In the genomic region with DNA sequence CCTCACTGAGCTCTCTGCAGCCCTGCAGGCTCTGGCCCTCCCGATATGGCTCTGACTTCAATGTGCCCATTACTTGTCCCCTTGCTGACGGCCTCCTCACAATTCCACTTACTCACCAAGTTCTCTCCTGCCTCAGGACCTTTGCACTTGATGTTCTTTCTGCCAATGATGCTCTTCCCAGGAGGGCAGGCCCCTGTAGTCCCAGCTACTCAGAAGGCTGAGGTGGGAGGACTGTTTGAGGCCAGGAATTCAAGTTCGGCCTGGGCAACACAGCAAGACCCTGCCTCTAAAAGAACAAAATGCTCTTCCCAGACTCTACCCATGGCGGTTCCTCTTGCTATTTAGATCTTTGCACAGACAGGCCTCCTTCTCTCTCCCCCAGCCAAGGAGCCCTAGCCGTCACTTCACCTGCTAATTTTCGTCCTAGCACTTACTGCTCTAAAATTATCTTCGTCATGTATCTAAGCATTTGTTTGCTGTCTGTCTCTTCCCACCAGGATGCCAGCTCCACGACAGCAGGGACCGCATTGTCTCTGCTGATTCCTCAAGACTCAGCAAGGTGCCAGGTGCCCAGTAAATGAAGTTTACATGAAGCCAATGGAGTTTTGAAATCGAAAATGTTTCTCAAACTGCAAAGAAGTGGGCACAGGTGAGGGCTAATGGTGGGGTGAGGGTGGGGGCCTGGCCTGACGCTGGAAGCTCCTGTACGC, we compare ENCODE assay signal across 8 cellular contexts. TPM values are rescaled to one million over a fixed set of nuclear protein-coding genes. Genes with fewer than 3 reads are reported as not detected.
A peak's percentile ranks its signal among the peaks of the same experiment; 100 is the strongest.
DNase-seq lines count a peak whose midpoint lies in the region; ATAC-seq and TF ChIP-seq lines count a peak whose summit lies in the region.

No MANE protein-coding gene starts in this region.

- no peak overlapping the region for H3K27ac ChIP-seq in PC-3 (ENCODE audit: low read length)
- no peak overlapping the region for H3K27ac ChIP-seq in endodermal cell (ENCODE audit: low read depth, low read length)
- H3K27ac ChIP-seq in trophoblast cell (ENCODE audit: low read depth, low read length), result no peak overlapping the region

- intact Hi-C loops in PC-3 (cut with micrococcal nuclease), result loop anchor here (1.0 to 5.0 kb wide), 2 partner anchors 94 to 182 kb away; no protein-coding TSS in a partner anchor

- H3K27me3 Mint-ChIP-seq in endodermal cell (ENCODE audit: insufficient read depth), result peaks cover 64% of the 10 kb centered on the region

- H3K4me1 Mint-ChIP-seq in endodermal cell, result peaks cover 26% of the 10 kb centered on the region

- DNase-seq in G401 (ENCODE audit: low spot score), result peak; percentile 39
- DNase-seq in PC-3, result no peak
- no peak for DNase-seq in endodermal cell
- no peak for DNase-seq in trophoblast cell
- DNase-seq in GF-D8 (lab: John Stamatoyannopoulos, UW), result no peak
- no peak for DNase-seq in C1 segment of cervical spinal cord (lab: John Stamatoyannopoulos, UW)
- no peak for DNase-seq in LoVo (ENCODE audit: low spot score)

- H3K9me3 Mint-ChIP-seq in endodermal cell, result no peaks in the 10 kb centered on the region

- H3K4me1 ChIP-seq in PC-3 (ENCODE audit: insufficient read depth, low read length) (peaks cover 41% of the 10 kb centered on the region), endodermal cell (ENCODE audit: control insufficient read depth, insufficient read depth, low read length) (peaks cover 15% of the 10 kb centered on the region), trophoblast cell (ENCODE audit: control insufficient read depth in 1 of 2, insufficient read depth in 2 of 2, low read length in 2 of 2) (peaks cover 15 to 24% of the 10 kb centered on the region in 2 experiments)

- no peak for TF ChIP-seq CTCF in PC-3 (conservative IDR thresholded peaks at IDR 0.05; ENCODE audit: low read depth, low read length)
- TF ChIP-seq CTCF in endodermal cell (conservative IDR thresholded peaks at IDR 0.05), result no peak

- no peaks in the 10 kb centered on the region for H3K36me3 ChIP-seq in PC-3 (ENCODE audit: low read depth, low read length)
- H3K36me3 ChIP-seq in endodermal cell (ENCODE audit: control insufficient read depth, insufficient read depth, low read length), result peaks cover 9% of the 10 kb centered on the region
- H3K36me3 ChIP-seq in trophoblast cell (ENCODE audit: control insufficient read depth in 1 of 2, insufficient read depth in 2 of 2, low read length in 2 of 2), result no peaks in the 10 kb centered on the region

- H2AFZ ChIP-seq in PC-3 (ENCODE audit: low read length) (peak overlapping the region; percentile 84), trophoblast cell (ENCODE audit: insufficient read depth, low read length, poor library complexity) (no peak overlapping the region)

- no TSS peak for BruUV-seq in PC-3 (replicated peaks; lab: Mats Ljungman, UMichigan)

- no peak overlapping the region for H2BK12ac ChIP-seq in trophoblast cell (ENCODE audit: low read length)

- H3K4me2 ChIP-seq in PC-3 (ENCODE audit: low read length), result peak overlapping the region; percentile 85
- peak overlapping the region; percentile 33 for H3K4me2 ChIP-seq in trophoblast cell (ENCODE audit: low read length)

- no peak overlapping the region for H3K23ac ChIP-seq in trophoblast cell (ENCODE audit: low read length)

- ATAC-seq in PC-3, result no peak
- ATAC-seq in HG03442 (IDR thresholded peaks at IDR 0.05; ENCODE audit: unreplicated experiment), result no peak

- no peak overlapping the region for H2BK5ac ChIP-seq in trophoblast cell (ENCODE audit: low read depth, low read length, poor library complexity)

- no peak overlapping the region for H2AK5ac ChIP-seq in trophoblast cell (ENCODE audit: low read length)

- H3K4me3 ChIP-seq in PC-3 (ENCODE audit: low read length), result peak overlapping the region; percentile 90
- peak overlapping the region; percentile 64 for H3K4me3 ChIP-seq in endodermal cell (ENCODE audit: low read length)
- H3K4me3 ChIP-seq in trophoblast cell (ENCODE audit: low read depth, low read length), result no peak overlapping the region

- H3K9me3 ChIP-seq in PC-3 (ENCODE audit: low read length) (no peaks in the 10 kb centered on the region), endodermal cell (ENCODE audit: control insufficient read depth, low read length) (no peaks in the 10 kb centered on the region), trophoblast cell (ENCODE audit: insufficient read depth, low read depth, low read length) (no peaks in the 10 kb centered on the region)

- CTCF ChIA-PET in PC-3 (lab: Charles Lee), result interaction anchor here (1.3 kb wide), 1 partner anchor 94 kb away, joined by 5 read pairs; no protein-coding TSS in a partner anchor

- no peaks in the 10 kb centered on the region for H4K20me1 ChIP-seq in PC-3 (ENCODE audit: low read length)

- H4K8ac ChIP-seq in trophoblast cell (ENCODE audit: low read depth, low read length), result no peak overlapping the region

- peaks cover 3% of the 10 kb centered on the region for H3K36me3 Mint-ChIP-seq in endodermal cell (ENCODE audit: low read depth)

- no peak overlapping the region for H3K27ac Mint-ChIP-seq in endodermal cell

- no peak overlapping the region for H3K9ac ChIP-seq in PC-3 (ENCODE audit: low read length)
- peak overlapping the region; percentile 36 for H3K9ac ChIP-seq in endodermal cell (ENCODE audit: extremely low read depth, low read length, poor library complexity, severe bottlenecking)
- no peak overlapping the region for H3K9ac ChIP-seq in trophoblast cell (ENCODE audit: low read length)

- WGBS in endodermal cell (ENCODE audit: insufficient coverage in 1 of 2, insufficient read length in 1 of 2), 2 experiments, result 38 to 70% methylated on average over 9 to 12 of the region's 12 CpGs
- WGBS in trophoblast cell (ENCODE audit: extremely low coverage, insufficient coverage, insufficient read length), result no CpG with 5 or more reads among the region's 12 CpGs

- peaks cover 41% of the 10 kb centered on the region for H3K79me2 ChIP-seq in PC-3 (ENCODE audit: low read length)
- peaks cover 25% of the 10 kb centered on the region for H3K79me2 ChIP-seq in trophoblast cell (ENCODE audit: control insufficient read depth, insufficient read depth, low read length, poor library complexity)

- H3K27me3 ChIP-seq in PC-3 (ENCODE audit: low read length), result no peaks in the 10 kb centered on the region
- peaks cover 24% of the 10 kb centered on the region for H3K27me3 ChIP-seq in endodermal cell (ENCODE audit: control insufficient read depth, insufficient read depth, low read length, poor library complexity, severe bottlenecking)
- H3K27me3 ChIP-seq in trophoblast cell (ENCODE audit: insufficient read depth, low read length), result no peaks in the 10 kb centered on the region

- H3K79me1 ChIP-seq in trophoblast cell (ENCODE audit: low read length), result peaks cover 24% of the 10 kb centered on the region

- H3K14ac ChIP-seq in trophoblast cell (ENCODE audit: low read length), result no peak overlapping the region

- H4K91ac ChIP-seq in trophoblast cell (ENCODE audit: low read depth, low read length), result no peak overlapping the region

- H3K9me2 ChIP-seq in PC-3 (replicated peaks; ENCODE audit: low read length), result no peaks in the 10 kb centered on the region

- H3F3A ChIP-seq in PC-3 (ENCODE audit: low read length, unreplicated experiment), result no peaks in the 10 kb centered on the region

- H3K4me3 Mint-ChIP-seq in endodermal cell, result peak overlapping the region; percentile 76

- no peak overlapping the region for H3K18ac ChIP-seq in trophoblast cell (ENCODE audit: low read length)

- H2BK120ac ChIP-seq in trophoblast cell (ENCODE audit: insufficient read depth, low read length, poor library complexity), result no peak overlapping the region

- in situ Hi-C loops in G401 (cut with HindIII; ENCODE audit: low sequenced_read_pairs), result no loop called here

- H4K12ac ChIP-seq in trophoblast cell (ENCODE audit: low read depth, low read length), result no peak overlapping the region

- POLR2A ChIA-PET in PC-3 (lab: Charles Lee; ENCODE audit: unreplicated experiment), result no interaction called here

- H3K4ac ChIP-seq in trophoblast cell (ENCODE audit: low read depth, low read length), result no peak overlapping the region

RNA-seq across cellular contexts. Expression of gene RAI1, which starts 0.6 kb away (rescaled TPM):
- 12.0 and 13.8 TPM in 2 replicates for total RNA-seq in G401 (2014; rRNA removed; shearing (Covaris generic))
- total RNA-seq in PC-3 (2014; rRNA removed) (33.0 and 64.2 TPM in 2 replicates), endodermal cell (10 to 100 TPM; 35.9 to 42.9 TPM)
- 34.4 TPM for polyA plus RNA-seq in endodermal cell (2013, experiment 1 of 2)
- 37.1 TPM for polyA plus RNA-seq in endodermal cell (2013, experiment 2 of 2)
- 16.7 and 17.4 TPM in 2 replicates for polyA plus RNA-seq in trophoblast cell (2013)
